1 cellular context compared by ENCODE assay signal in the genomic region with DNA sequence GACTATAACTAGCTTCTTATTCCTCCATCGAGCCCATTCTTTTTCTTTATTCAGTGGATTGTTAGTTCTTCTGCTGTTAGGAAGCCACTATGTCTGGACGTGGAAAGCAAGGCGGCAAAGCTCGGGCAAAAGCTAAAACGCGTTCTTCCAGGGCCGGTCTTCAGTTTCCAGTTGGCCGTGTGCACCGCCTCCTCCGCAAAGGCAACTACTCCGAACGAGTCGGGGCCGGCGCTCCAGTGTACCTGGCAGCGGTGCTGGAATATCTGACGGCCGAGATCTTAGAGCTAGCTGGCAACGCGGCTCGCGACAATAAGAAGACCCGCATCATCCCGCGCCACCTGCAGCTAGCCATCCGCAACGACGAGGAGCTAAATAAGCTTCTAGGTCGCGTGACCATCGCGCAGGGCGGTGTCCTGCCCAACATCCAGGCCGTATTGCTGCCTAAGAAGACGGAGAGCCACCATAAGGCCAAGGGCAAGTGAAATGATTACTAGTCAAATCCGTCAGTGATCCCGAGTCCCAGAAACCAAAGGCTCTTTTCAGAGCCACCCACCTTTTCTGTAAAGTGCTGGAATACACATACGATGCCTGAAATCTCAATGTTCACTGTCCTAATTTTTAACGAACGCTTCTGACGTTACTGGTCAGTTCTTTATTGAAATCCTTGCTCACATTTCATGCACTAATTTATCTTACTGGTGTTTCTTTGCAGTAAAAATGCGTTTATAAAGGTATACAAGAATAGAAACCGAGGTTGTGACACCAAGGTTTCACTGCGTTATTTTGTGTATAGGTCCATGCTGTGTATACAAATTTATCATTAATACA.
TF ChIP-seq lines count a peak whose summit lies in the region.

No MANE protein-coding gene starts in this region.

TF ChIP-seq in GM12878, 131 proteins besides CTCF, POLR2A, EP300 and RAD21 (continued from another document):
- TF ChIP-seq, protein P1, sequence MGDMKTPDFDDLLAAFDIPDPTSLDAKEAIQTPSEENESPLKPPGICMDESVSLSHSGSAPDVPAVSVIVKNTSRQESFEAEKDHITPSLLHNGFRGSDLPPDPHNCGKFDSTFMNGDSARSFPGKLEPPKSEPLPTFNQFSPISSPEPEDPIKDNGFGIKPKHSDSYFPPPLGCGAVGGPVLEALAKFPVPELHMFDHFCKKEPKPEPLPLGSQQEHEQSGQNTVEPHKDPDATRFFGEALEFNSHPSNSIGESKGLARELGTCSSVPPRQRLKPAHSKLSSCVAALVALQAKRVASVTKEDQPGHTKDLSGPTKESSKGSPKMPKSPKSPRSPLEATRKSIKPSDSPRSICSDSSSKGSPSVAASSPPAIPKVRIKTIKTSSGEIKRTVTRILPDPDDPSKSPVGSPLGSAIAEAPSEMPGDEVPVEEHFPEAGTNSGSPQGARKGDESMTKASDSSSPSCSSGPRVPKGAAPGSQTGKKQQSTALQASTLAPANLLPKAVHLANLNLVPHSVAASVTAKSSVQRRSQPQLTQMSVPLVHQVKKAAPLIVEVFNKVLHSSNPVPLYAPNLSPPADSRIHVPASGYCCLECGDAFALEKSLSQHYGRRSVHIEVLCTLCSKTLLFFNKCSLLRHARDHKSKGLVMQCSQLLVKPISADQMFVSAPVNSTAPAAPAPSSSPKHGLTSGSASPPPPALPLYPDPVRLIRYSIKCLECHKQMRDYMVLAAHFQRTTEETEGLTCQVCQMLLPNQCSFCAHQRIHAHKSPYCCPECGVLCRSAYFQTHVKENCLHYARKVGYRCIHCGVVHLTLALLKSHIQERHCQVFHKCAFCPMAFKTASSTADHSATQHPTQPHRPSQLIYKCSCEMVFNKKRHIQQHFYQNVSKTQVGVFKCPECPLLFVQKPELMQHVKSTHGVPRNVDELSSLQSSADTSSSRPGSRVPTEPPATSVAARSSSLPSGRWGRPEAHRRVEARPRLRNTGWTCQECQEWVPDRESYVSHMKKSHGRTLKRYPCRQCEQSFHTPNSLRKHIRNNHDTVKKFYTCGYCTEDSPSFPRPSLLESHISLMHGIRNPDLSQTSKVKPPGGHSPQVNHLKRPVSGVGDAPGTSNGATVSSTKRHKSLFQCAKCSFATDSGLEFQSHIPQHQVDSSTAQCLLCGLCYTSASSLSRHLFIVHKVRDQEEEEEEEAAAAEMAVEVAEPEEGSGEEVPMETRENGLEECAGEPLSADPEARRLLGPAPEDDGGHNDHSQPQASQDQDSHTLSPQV (IDR thresholded peaks at IDR 0.05), result no peak
- TF ChIP-seq NFIC (IDR thresholded peaks at IDR 0.05; ENCODE audit: low read depth, low read length) (peak; percentile 77), YBX1 (IDR thresholded peaks at IDR 0.05) (no peak), BRCA1 (IDR thresholded peaks at IDR 0.05; ENCODE audit: low read depth, low read length) (no peak), TCF7 (IDR thresholded peaks at IDR 0.05; ENCODE audit: borderline replicate concordance) (peak; percentile 63; the same call in 1 of the 2 replicates), BMI1 (IDR thresholded peaks at IDR 0.05; ENCODE audit: borderline replicate concordance) (no peak), CBFB (IDR thresholded peaks at IDR 0.05; ENCODE audit: low read depth) (no peak; the same call in none of the 2 replicates), CEBPB (IDR thresholded peaks at IDR 0.05; ENCODE audit: borderline replicate concordance in 1 of 2, low read depth in 2 of 2, low read length in 2 of 2) (peak in 1 of 2 experiments; percentile 50; a peak in 2 of 4 replicates), ASH2L (IDR thresholded peaks at IDR 0.05; ENCODE audit: borderline replicate concordance, low read depth) (peak; percentile 40; the same call in 1 of the 2 replicates), KLF5 (IDR thresholded peaks at IDR 0.05; ENCODE audit: partially characterized antibody) (peak; percentile 10), MYC (IDR thresholded peaks at IDR 0.05; ENCODE audit: insufficient read depth, insufficient read length, insufficient replicate concordance, low read length, severe bottlenecking) (no peak), MTA2 (IDR thresholded peaks at IDR 0.05; ENCODE audit: low read depth) (peak; percentile 11; the same call in 1 of the 2 replicates), ATF7 (IDR thresholded peaks at IDR 0.05; ENCODE audit: low read depth) (no peak), ZNF622 (IDR thresholded peaks at IDR 0.05) (no peak), ZSCAN29 (IDR thresholded peaks at IDR 0.05) (0 out of 2 replicates have a peak, but pooled peaks have one; percentile 14), SMC3 (IDR thresholded peaks at IDR 0.05; ENCODE audit: borderline replicate concordance, low read length) (0 out of 2 replicates have a peak, but pooled peaks have one; percentile 15), ZNF384 (IDR thresholded peaks at IDR 0.05; ENCODE audit: borderline replicate concordance, low read depth, low read length) (no peak), SMAD5 (IDR thresholded peaks at IDR 0.05; ENCODE audit: low read depth) (peak; percentile 96), TCF12 (IDR thresholded peaks at IDR 0.05; ENCODE audit: low read depth, low read length) (peak; percentile 24; the same call in 1 of the 2 replicates), STAT3 (IDR thresholded peaks at IDR 0.05; ENCODE audit: low read depth, low read length) (peak; percentile 10; the same call in 1 of the 2 replicates), NBN (IDR thresholded peaks at IDR 0.05) (peak; percentile 87; the same call in 1 of the 2 replicates)
- TF ChIP-seq, protein P2, sequence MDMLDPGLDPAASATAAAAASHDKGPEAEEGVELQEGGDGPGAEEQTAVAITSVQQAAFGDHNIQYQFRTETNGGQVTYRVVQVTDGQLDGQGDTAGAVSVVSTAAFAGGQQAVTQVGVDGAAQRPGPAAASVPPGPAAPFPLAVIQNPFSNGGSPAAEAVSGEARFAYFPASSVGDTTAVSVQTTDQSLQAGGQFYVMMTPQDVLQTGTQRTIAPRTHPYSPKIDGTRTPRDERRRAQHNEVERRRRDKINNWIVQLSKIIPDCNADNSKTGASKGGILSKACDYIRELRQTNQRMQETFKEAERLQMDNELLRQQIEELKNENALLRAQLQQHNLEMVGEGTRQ (IDR thresholded peaks at IDR 0.05; ENCODE audit: borderline replicate concordance, low read depth, low read length), result no peak; the same call in 1 of the 2 replicates
- TF ChIP-seq, protein P3, sequence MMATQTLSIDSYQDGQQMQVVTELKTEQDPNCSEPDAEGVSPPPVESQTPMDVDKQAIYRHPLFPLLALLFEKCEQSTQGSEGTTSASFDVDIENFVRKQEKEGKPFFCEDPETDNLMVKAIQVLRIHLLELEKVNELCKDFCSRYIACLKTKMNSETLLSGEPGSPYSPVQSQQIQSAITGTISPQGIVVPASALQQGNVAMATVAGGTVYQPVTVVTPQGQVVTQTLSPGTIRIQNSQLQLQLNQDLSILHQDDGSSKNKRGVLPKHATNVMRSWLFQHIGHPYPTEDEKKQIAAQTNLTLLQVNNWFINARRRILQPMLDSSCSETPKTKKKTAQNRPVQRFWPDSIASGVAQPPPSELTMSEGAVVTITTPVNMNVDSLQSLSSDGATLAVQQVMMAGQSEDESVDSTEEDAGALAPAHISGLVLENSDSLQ (IDR thresholded peaks at IDR 0.05), result 0 out of 2 replicates have a peak, but pooled peaks have one; percentile 0
- TF ChIP-seq, protein P4, sequence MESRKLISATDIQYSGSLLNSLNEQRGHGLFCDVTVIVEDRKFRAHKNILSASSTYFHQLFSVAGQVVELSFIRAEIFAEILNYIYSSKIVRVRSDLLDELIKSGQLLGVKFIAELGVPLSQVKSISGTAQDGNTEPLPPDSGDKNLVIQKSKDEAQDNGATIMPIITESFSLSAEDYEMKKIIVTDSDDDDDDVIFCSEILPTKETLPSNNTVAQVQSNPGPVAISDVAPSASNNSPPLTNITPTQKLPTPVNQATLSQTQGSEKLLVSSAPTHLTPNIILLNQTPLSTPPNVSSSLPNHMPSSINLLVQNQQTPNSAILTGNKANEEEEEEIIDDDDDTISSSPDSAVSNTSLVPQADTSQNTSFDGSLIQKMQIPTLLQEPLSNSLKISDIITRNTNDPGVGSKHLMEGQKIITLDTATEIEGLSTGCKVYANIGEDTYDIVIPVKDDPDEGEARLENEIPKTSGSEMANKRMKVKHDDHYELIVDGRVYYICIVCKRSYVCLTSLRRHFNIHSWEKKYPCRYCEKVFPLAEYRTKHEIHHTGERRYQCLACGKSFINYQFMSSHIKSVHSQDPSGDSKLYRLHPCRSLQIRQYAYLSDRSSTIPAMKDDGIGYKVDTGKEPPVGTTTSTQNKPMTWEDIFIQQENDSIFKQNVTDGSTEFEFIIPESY (IDR thresholded peaks at IDR 0.05), result no peak
